18 cellular contexts compared by ENCODE assay signal in genomic region chr15:92140802-92141201, GRCh38.
"Had no signal": no experiment of that assay in that cellular context is flagged by ENCODE, and none has a peak within 500 bp of the region (broad histone marks: within the 10 kb centered on the region; RNA-seq: fewer than 3 reads in every experiment).

No MANE protein-coding gene starts in this region.

- H3K4me1 ChIP-seq: prostate gland, transverse colon had no signal

- FAIRE-seq: frontal cortex had no signal

- H3K36me3 ChIP-seq: prostate gland, transverse colon had no signal

- DNase-seq: activated CD4-positive, alpha-beta T cell treated with anti-CD3 and anti-CD28 coated beads, Interleukin-2, amount 50 U/mL, for 1 hour; activated CD4-positive, CD25-positive, alpha-beta regulatory T cell treated with anti-CD3 and anti-CD28 coated beads, Interleukin-2, amount 50 U/mL, for 72 hours; caudate nucleus; dorsolateral prefrontal cortex; head of caudate nucleus; mesenchymal stem cell; mucosa of descending colon; naive B cell; transverse colon had no signal

- H3K27me3 Mint-ChIP-seq: activated naive CD8-positive, alpha-beta T cell; stimulated activated naive CD8-positive, alpha-beta T cell treated with anti-CD3 and anti-CD28 coated beads, Interleukin-15, Interleukin-2, amounts not matched to agents 100 ng/mL and 50 ng/mL, for 24 hours had no signal

- H3K9me3 ChIP-seq: mucosa of descending colon, prostate gland, right atrium auricular region, transverse colon had no signal

- H3K4me3 ChIP-seq: dorsolateral prefrontal cortex, mucosa of descending colon, prostate gland, right atrium auricular region, transverse colon had no signal

- H3K36me3 Mint-ChIP-seq: naive B cell had no signal

- H3K27ac ChIP-seq: dorsolateral prefrontal cortex, prostate gland, transverse colon, VCaP had no signal

- H3K27me3 ChIP-seq: dorsolateral prefrontal cortex, right atrium auricular region, transverse colon had no signal

- H3K4me3 Mint-ChIP-seq: activated naive CD8-positive, alpha-beta T cell; activated T-helper 1 cell treated with anti-CD3 and anti-CD28 coated beads, Interleukin-12 subunit alpha, Interleukin-12 subunit beta, Interleukin-2, Interleukin-4 antibody, amounts not matched to agents 30 ng/mL and 10 ng/mL and 1 ng/mL, durations not matched to agents 14 hours and 24 hours and 36 hours; naive B cell; neural crest cell; stimulated activated naive CD8-positive, alpha-beta T cell treated with anti-CD3 and anti-CD28 coated beads, Interleukin-15, Interleukin-2, amounts not matched to agents 100 ng/mL and 50 ng/mL, for 24 hours; T-helper 1 cell treated with Interleukin-12 subunit alpha and Interleukin-12 subunit beta and Interleukin-4 antibody, amounts not matched to agents 30 μg/mL and 1 μg/mL, for 36 hours had no signal

- H3K27ac Mint-ChIP-seq: activated naive CD8-positive, alpha-beta T cell; activated T-helper 1 cell treated with anti-CD3 and anti-CD28 coated beads, Interleukin-12 subunit alpha, Interleukin-12 subunit beta, Interleukin-2, Interleukin-4 antibody, amounts not matched to agents 30 ng/mL and 10 ng/mL and 1 ng/mL, durations not matched to agents 14 hours and 24 hours and 36 hours; naive B cell; stimulated activated naive CD8-positive, alpha-beta T cell treated with anti-CD3 and anti-CD28 coated beads, Interleukin-15, Interleukin-2, amounts not matched to agents 100 ng/mL and 50 ng/mL, for 24 hours; T-helper 1 cell treated with Interleukin-12 subunit alpha and Interleukin-12 subunit beta and Interleukin-4 antibody, amounts not matched to agents 30 μg/mL and 1 μg/mL, for 36 hours had no signal

- H3K9me3 Mint-ChIP-seq: activated T-helper 1 cell treated with anti-CD3 and anti-CD28 coated beads, Interleukin-12 subunit alpha, Interleukin-12 subunit beta, Interleukin-2, Interleukin-4 antibody, amounts not matched to agents 30 ng/mL and 10 ng/mL and 1 ng/mL, durations not matched to agents 14 hours and 24 hours and 36 hours; neural crest cell; stimulated activated naive CD8-positive, alpha-beta T cell treated with anti-CD3 and anti-CD28 coated beads, Interleukin-15, Interleukin-2, amounts not matched to agents 100 ng/mL and 50 ng/mL, for 24 hours; T-helper 1 cell treated with Interleukin-12 subunit alpha and Interleukin-12 subunit beta and Interleukin-4 antibody, amounts not matched to agents 30 μg/mL and 1 μg/mL, for 36 hours had no signal

- H3K4me1 Mint-ChIP-seq: naive B cell, neural crest cell had no signal
